Comparison of ENCODE assay signal across 34 cellular contexts in the genomic region with DNA sequence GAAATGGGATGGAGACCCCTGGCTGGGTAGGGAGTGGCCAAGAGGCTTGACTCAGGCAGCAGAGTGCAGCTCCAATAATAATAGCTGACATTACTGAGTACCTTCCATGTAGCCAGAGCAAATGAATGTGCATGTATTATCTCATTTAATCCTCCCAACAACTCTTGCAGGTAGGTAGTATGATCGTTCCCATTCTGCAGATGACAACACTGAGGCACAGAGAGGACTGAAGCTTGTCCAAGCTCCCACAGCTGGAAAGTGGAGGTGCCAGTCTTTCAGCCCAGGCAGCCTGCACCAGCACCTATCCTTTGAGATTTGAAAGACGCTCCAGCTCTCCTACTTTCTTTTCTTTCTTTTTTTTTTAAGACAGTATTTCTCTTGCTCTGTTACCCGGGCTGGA.
"Had no signal": no experiment of that assay in that cellular context is flagged by ENCODE, and none has a peak within 500 bp of the region (broad histone marks: within the 10 kb centered on the region; RNA-seq: fewer than 3 reads in every experiment).

No MANE protein-coding gene starts in this region.

- H3K27me3 ChIP-seq: adrenal gland, ascending aorta, body of pancreas, breast epithelium had no signal

- H3K4me1 ChIP-seq: adrenal gland, ascending aorta, body of pancreas, breast epithelium had no signal

- ATAC-seq: activated naive CD4-positive, alpha-beta T cell treated with anti-CD3 and anti-CD28 coated beads, Interleukin-2, amount 50 U/mL, for 72 hours; activated naive CD8-positive, alpha-beta T cell treated with anti-CD3 and anti-CD28 coated beads, Interleukin-2, amount 50 U/mL, for 24 hours; activated T-cell treated with anti-CD3 and anti-CD28 coated beads, Interleukin-2, amount 50 U/mL, for 4 hours; activated T-cell treated with anti-CD3 and anti-CD28 coated beads, Interleukin-2, amount 50 U/mL, for 72 hours; activated T-helper 17 cell treated with anti-CD3 and anti-CD28 coated beads, Interleukin-2, amount 50 U/mL, for 72 hours; body of pancreas had no signal

- H3K9me3 ChIP-seq: adrenal gland, ascending aorta, body of pancreas, breast epithelium had no signal

- H3K36me3 ChIP-seq: adrenal gland, ascending aorta, brain microvascular endothelial cell, breast epithelium, cardiac muscle cell had no signal

- FAIRE-seq: astrocyte, bronchial epithelial cell had no signal

- DNase-seq: activated effector memory CD4-positive, alpha-beta T cell treated with anti-CD3 and anti-CD28 coated beads, Interleukin-2, amount 50 U/mL, for 16 hours; activated effector memory CD4-positive, alpha-beta T cell treated with Interleukin-2 at 50 U/mL for 16 hours; activated gamma-delta T cell; activated gamma-delta T cell treated with Interleukin-2 at 50 U/mL for 16 hours; activated naive CD4-positive, alpha-beta T cell; activated naive CD4-positive, alpha-beta T cell treated with anti-CD3 and anti-CD28 coated beads for 36 hours; activated naive CD4-positive, alpha-beta T cell treated with anti-CD3 and anti-CD28 coated beads, Interleukin-2, amount 10 ng/mL, durations not matched to agents 7 days and 5 days; activated naive CD4-positive, alpha-beta T cell treated with anti-CD3 and anti-CD28 coated beads, Interleukin-2, amount 50 U/mL, for 16 hours; activated naive CD4-positive, alpha-beta T cell treated with Interleukin-2 at 50 U/mL for 16 hours; activated naive CD8-positive, alpha-beta T cell treated with anti-CD3 and anti-CD28 coated beads for 36 hours; activated naive CD8-positive, alpha-beta T cell treated with anti-CD3 and anti-CD28 coated beads, Interleukin-2, amount 10 ng/mL, durations not matched to agents 7 days and 5 days; activated naive CD8-positive, alpha-beta T cell treated with anti-CD3 and anti-CD28 coated beads, Interleukin-2, amount 50 U/mL, for 24 hours; activated T-cell treated with anti-CD3 and anti-CD28 coated beads, Interleukin-2, amount 50 U/mL, for 1 hour; activated T-cell treated with anti-CD3 and anti-CD28 coated beads, Interleukin-2, amount 50 U/mL, for 24 hours; activated T-cell treated with anti-CD3 and anti-CD28 coated beads, Interleukin-2, amount 50 U/mL, for 4 hours; activated T-cell treated with anti-CD3 and anti-CD28 coated beads, Interleukin-2, amount 50 U/mL, for 48 hours; activated T-cell treated with anti-CD3 and anti-CD28 coated beads, Interleukin-2, amount 50 U/mL, for 72 hours; adrenal gland; amniotic stem cell; amygdala; anterior cingulate cortex; aorta; body of pancreas; brain microvascular endothelial cell; caudate nucleus; central memory CD4-positive, alpha-beta T cell; cerebellar nuclear complex had no signal

- H3K4me3 ChIP-seq: adrenal gland, ascending aorta, body of pancreas, breast epithelium, cardiac muscle cell had no signal

- H3K27ac ChIP-seq: adrenal gland, ascending aorta, body of pancreas, brain microvascular endothelial cell, breast epithelium, cardiac muscle cell had no signal
